Comparison of ENCODE assay signal across 33 cellular contexts in genomic region chr6:108268845-108269244, GRCh38.
"Had no signal": no experiment of that assay in that cellular context is flagged by ENCODE, and none has a peak within 500 bp of the region (broad histone marks: within the 10 kb centered on the region; RNA-seq: fewer than 3 reads in every experiment).

No MANE protein-coding gene starts in this region.

- H3K9me3 ChIP-seq: body of pancreas, pancreas, prostate gland, upper lobe of left lung, vagina had no signal

- ATAC-seq: activated CD8-positive, alpha-beta T cell treated with anti-CD3 and anti-CD28 coated beads for 36 hours; activated naive CD4-positive, alpha-beta T cell treated with anti-CD3 and anti-CD28 coated beads, Interleukin-2, amount 50 U/mL, for 72 hours; body of pancreas; effector memory CD8-positive, alpha-beta T cell; pancreas; sciatic nerve; T-helper 17 cell; WTC11 had no signal

- DNase-seq: activated CD4-positive, alpha-beta T cell treated with anti-CD3 and anti-CD28 coated beads for 1 hour; activated CD4-positive, alpha-beta T cell treated with anti-CD3 and anti-CD28 coated beads, Interleukin-2, amount 10 ng/mL, durations not matched to agents 7 days and 5 days; activated CD8-positive, alpha-beta T cell treated with anti-CD3 and anti-CD28 coated beads for 36 hours; activated naive CD4-positive, alpha-beta T cell; activated T-cell treated with anti-CD3 and anti-CD28 coated beads for 4 hours; activated T-cell treated with anti-CD3 and anti-CD28 coated beads, Interleukin-2, amount 50 U/mL, for 72 hours; anterior cingulate cortex; body of pancreas; cerebellar nuclear complex; dorsolateral prefrontal cortex; effector memory CD8-positive, alpha-beta T cell; erythroblast; foreskin fibroblast; head of caudate nucleus; naive B cell; pancreas; retina; stimulated activated CD4-positive, alpha-beta T cell treated with anti-CD3 and anti-CD28 coated beads, Interleukin-12 subunit alpha, Interleukin-12 subunit beta, amount 100 ng/mL, for 4 hours; stimulated activated CD4-positive, alpha-beta T cell treated with anti-CD3 and anti-CD28 coated beads, Interleukin-4, amount 100 ng/mL, for 1 hour; substantia nigra; T-helper 17 cell; T1000; upper lobe of left lung had no signal

- H3K4me3 ChIP-seq: body of pancreas, cardiac muscle cell, coronary artery, dorsolateral prefrontal cortex, pancreas, prostate gland, skin epidermis, upper lobe of left lung, vagina had no signal

- H3K9me3 Mint-ChIP-seq: activated CD4-positive, alpha-beta T cell treated with anti-CD3 and anti-CD28 coated beads, Interleukin-2, amount 10 ng/mL, durations not matched to agents 7 days and 5 days; activated CD8-positive, alpha-beta T cell treated with anti-CD3 and anti-CD28 coated beads for 36 hours; activated naive CD4-positive, alpha-beta T cell treated with anti-CD3 and anti-CD28 coated beads, Interleukin-2, amount 50 U/mL, for 72 hours; activated T-cell treated with anti-CD3 and anti-CD28 coated beads, Interleukin-2, amount 50 U/mL, for 72 hours; effector memory CD8-positive, alpha-beta T cell; naive B cell; stimulated activated naive CD8-positive, alpha-beta T cell treated with anti-CD3 and anti-CD28 coated beads, Interleukin-15, Interleukin-2, amounts not matched to agents 100 ng/mL and 50 ng/mL, for 24 hours had no signal

- H3K27me3 Mint-ChIP-seq: activated CD8-positive, alpha-beta T cell treated with anti-CD3 and anti-CD28 coated beads for 36 hours; effector memory CD8-positive, alpha-beta T cell; stimulated activated naive CD8-positive, alpha-beta T cell treated with anti-CD3 and anti-CD28 coated beads, Interleukin-15, Interleukin-2, amounts not matched to agents 100 ng/mL and 50 ng/mL, for 24 hours; T-helper 17 cell had no signal

- H3K4me1 Mint-ChIP-seq: mesothelial cell of epicardium, naive B cell, T-helper 17 cell, WTC11 had no signal

- H3K36me3 Mint-ChIP-seq: activated naive CD4-positive, alpha-beta T cell treated with anti-CD3 and anti-CD28 coated beads, Interleukin-2, amount 50 U/mL, for 72 hours; mesothelial cell of epicardium; naive B cell; WTC11 had no signal

- H3K36me3 ChIP-seq: cardiac muscle cell, pancreas, prostate gland, upper lobe of left lung, vagina had no signal

- H3K27me3 ChIP-seq: body of pancreas, cardiac muscle cell, dorsolateral prefrontal cortex, pancreas, upper lobe of left lung, vagina had no signal

- H3K27ac Mint-ChIP-seq: activated CD4-positive, alpha-beta T cell treated with anti-CD3 and anti-CD28 coated beads, Interleukin-2, amount 10 ng/mL, durations not matched to agents 7 days and 5 days; activated CD8-positive, alpha-beta T cell treated with anti-CD3 and anti-CD28 coated beads for 36 hours; activated naive CD4-positive, alpha-beta T cell treated with anti-CD3 and anti-CD28 coated beads, Interleukin-2, amount 50 U/mL, for 72 hours; activated T-cell treated with anti-CD3 and anti-CD28 coated beads, Interleukin-2, amount 50 U/mL, for 72 hours; mesothelial cell of epicardium; stimulated activated naive CD8-positive, alpha-beta T cell treated with anti-CD3 and anti-CD28 coated beads, Interleukin-15, Interleukin-2, amounts not matched to agents 100 ng/mL and 50 ng/mL, for 24 hours; T-helper 17 cell; WTC11 had no signal

- H3K4me3 Mint-ChIP-seq: activated CD4-positive, alpha-beta T cell treated with anti-CD3 and anti-CD28 coated beads, Interleukin-2, amount 10 ng/mL, durations not matched to agents 7 days and 5 days; activated CD8-positive, alpha-beta T cell treated with anti-CD3 and anti-CD28 coated beads for 36 hours; activated T-cell treated with anti-CD3 and anti-CD28 coated beads, Interleukin-2, amount 50 U/mL, for 72 hours; effector memory CD8-positive, alpha-beta T cell; mesothelial cell of epicardium; stimulated activated naive CD8-positive, alpha-beta T cell treated with anti-CD3 and anti-CD28 coated beads, Interleukin-15, Interleukin-2, amounts not matched to agents 100 ng/mL and 50 ng/mL, for 24 hours; T-helper 17 cell; WTC11 had no signal
